1 cellular context compared by ENCODE assay signal in the genomic region with DNA sequence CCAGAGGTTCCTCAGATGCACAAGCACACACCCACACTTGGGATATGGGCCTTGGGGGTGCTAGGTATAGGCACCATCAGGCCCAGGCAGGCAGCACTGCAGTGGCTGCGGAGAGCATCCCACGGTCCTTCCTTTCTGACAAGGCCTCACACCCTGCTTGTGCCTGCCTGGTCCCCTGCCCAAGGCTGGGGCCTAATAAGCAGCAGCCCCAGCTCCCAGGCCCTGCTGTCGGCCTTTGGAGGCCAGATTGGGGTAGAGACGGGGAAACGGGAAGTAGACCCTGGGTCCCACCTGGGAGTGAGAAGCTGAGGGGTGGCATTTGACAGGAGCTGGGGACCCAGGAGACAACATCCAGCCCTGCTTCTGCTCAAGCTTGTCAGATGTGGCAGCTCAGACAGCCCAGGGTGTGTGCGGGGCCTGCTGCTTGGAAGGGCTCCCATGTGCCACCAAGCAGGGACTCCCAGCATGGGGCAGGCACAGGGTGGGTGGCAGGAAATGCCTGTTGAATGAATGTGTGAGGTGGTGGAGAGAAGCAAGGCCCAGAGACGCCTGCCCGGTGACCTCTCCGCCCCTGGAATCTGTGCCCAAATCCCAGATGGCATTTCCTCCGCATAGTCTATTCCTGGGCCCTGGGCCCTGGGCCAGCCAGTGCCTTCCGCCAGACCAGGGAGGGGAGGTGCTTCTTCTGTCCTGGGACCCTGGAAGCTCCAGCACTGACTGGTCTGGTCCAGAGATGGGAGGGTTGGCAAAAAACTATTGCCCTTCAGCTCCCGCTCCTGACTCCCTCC.
TF ChIP-seq lines count a peak whose summit lies in the region.

No MANE protein-coding gene starts in this region.

TF ChIP-seq in SK-N-SH, 30 proteins besides CTCF, POLR2A, EP300 and RAD21 (continued from another document):
- TF ChIP-seq, protein P1, sequence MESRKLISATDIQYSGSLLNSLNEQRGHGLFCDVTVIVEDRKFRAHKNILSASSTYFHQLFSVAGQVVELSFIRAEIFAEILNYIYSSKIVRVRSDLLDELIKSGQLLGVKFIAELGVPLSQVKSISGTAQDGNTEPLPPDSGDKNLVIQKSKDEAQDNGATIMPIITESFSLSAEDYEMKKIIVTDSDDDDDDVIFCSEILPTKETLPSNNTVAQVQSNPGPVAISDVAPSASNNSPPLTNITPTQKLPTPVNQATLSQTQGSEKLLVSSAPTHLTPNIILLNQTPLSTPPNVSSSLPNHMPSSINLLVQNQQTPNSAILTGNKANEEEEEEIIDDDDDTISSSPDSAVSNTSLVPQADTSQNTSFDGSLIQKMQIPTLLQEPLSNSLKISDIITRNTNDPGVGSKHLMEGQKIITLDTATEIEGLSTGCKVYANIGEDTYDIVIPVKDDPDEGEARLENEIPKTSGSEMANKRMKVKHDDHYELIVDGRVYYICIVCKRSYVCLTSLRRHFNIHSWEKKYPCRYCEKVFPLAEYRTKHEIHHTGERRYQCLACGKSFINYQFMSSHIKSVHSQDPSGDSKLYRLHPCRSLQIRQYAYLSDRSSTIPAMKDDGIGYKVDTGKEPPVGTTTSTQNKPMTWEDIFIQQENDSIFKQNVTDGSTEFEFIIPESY (IDR thresholded peaks at IDR 0.05; ENCODE audit: borderline replicate concordance, low read depth) = 0 out of 2 replicates have a peak, but pooled peaks have one; percentile 14
- TF ChIP-seq MXI1 (IDR thresholded peaks at IDR 0.05; ENCODE audit: low read depth, low read length) = no peak
- TF ChIP-seq RXRA (IDR thresholded peaks at IDR 0.05; ENCODE audit: borderline replicate concordance, low read depth) = peak; percentile 97
- TF ChIP-seq JUND (IDR thresholded peaks at IDR 0.05) = peak; percentile 82
- no peak for TF ChIP-seq YY1 (IDR thresholded peaks at IDR 0.05; ENCODE audit: low read depth)
- TF ChIP-seq TCF12 (IDR thresholded peaks at IDR 0.05) = peak; percentile 92
- TF ChIP-seq TEAD4 (IDR thresholded peaks at IDR 0.05; ENCODE audit: borderline replicate concordance, insufficient read depth) = peak; percentile 92
- no peak for TF ChIP-seq RCOR1 (IDR thresholded peaks at IDR 0.05; ENCODE audit: low read length)
- no peak for TF ChIP-seq GATA2 (CRISPR knock-in tag; IDR thresholded peaks at IDR 0.05)
- TF ChIP-seq FOXJ3 (CRISPR knock-in tag; IDR thresholded peaks at IDR 0.05) = no peak
- TF ChIP-seq, protein P2, sequence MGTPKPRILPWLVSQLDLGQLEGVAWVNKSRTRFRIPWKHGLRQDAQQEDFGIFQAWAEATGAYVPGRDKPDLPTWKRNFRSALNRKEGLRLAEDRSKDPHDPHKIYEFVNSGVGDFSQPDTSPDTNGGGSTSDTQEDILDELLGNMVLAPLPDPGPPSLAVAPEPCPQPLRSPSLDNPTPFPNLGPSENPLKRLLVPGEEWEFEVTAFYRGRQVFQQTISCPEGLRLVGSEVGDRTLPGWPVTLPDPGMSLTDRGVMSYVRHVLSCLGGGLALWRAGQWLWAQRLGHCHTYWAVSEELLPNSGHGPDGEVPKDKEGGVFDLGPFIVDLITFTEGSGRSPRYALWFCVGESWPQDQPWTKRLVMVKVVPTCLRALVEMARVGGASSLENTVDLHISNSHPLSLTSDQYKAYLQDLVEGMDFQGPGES (IDR thresholded peaks at IDR 0.05; ENCODE audit: low read depth, low read length) = no peak
- peak; percentile 95 for TF ChIP-seq NFIC (IDR thresholded peaks at IDR 0.05; ENCODE audit: borderline replicate concordance)
- no peak for TF ChIP-seq FOXM1 (IDR thresholded peaks at IDR 0.05; ENCODE audit: low read depth)
- TF ChIP-seq, protein P3, sequence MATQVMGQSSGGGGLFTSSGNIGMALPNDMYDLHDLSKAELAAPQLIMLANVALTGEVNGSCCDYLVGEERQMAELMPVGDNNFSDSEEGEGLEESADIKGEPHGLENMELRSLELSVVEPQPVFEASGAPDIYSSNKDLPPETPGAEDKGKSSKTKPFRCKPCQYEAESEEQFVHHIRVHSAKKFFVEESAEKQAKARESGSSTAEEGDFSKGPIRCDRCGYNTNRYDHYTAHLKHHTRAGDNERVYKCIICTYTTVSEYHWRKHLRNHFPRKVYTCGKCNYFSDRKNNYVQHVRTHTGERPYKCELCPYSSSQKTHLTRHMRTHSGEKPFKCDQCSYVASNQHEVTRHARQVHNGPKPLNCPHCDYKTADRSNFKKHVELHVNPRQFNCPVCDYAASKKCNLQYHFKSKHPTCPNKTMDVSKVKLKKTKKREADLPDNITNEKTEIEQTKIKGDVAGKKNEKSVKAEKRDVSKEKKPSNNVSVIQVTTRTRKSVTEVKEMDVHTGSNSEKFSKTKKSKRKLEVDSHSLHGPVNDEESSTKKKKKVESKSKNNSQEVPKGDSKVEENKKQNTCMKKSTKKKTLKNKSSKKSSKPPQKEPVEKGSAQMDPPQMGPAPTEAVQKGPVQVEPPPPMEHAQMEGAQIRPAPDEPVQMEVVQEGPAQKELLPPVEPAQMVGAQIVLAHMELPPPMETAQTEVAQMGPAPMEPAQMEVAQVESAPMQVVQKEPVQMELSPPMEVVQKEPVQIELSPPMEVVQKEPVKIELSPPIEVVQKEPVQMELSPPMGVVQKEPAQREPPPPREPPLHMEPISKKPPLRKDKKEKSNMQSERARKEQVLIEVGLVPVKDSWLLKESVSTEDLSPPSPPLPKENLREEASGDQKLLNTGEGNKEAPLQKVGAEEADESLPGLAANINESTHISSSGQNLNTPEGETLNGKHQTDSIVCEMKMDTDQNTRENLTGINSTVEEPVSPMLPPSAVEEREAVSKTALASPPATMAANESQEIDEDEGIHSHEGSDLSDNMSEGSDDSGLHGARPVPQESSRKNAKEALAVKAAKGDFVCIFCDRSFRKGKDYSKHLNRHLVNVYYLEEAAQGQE (IDR thresholded peaks at IDR 0.05; ENCODE audit: low read depth, low read length) = no peak
- no peak for TF ChIP-seq CHD2 (IDR thresholded peaks at IDR 0.05; ENCODE audit: low read length, partially characterized antibody)
- TF ChIP-seq, protein P4, sequence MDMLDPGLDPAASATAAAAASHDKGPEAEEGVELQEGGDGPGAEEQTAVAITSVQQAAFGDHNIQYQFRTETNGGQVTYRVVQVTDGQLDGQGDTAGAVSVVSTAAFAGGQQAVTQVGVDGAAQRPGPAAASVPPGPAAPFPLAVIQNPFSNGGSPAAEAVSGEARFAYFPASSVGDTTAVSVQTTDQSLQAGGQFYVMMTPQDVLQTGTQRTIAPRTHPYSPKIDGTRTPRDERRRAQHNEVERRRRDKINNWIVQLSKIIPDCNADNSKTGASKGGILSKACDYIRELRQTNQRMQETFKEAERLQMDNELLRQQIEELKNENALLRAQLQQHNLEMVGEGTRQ (IDR thresholded peaks at IDR 0.05; ENCODE audit: borderline replicate concordance, low read depth, low read length) = no peak
- TF ChIP-seq SMC3 (IDR thresholded peaks at IDR 0.05; ENCODE audit: low read depth, low read length) = no peak
- TF ChIP-seq, protein P5, sequence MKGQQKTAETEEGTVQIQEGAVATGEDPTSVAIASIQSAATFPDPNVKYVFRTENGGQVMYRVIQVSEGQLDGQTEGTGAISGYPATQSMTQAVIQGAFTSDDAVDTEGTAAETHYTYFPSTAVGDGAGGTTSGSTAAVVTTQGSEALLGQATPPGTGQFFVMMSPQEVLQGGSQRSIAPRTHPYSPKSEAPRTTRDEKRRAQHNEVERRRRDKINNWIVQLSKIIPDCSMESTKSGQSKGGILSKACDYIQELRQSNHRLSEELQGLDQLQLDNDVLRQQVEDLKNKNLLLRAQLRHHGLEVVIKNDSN (IDR thresholded peaks at IDR 0.05; ENCODE audit: borderline replicate concordance, low read depth) = no peak
- TF ChIP-seq, protein P6, sequence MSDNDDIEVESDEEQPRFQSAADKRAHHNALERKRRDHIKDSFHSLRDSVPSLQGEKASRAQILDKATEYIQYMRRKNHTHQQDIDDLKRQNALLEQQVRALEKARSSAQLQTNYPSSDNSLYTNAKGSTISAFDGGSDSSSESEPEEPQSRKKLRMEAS (IDR thresholded peaks at IDR 0.05; ENCODE audit: low read depth) = peak; percentile 76; the same call in 1 of the 2 replicates
- 0 out of 2 replicates have a peak, but pooled peaks have one; percentile 22 for TF ChIP-seq POLR2AphosphoS5 (IDR thresholded peaks at IDR 0.05; ENCODE audit: low read depth, low read length)
- no peak for TF ChIP-seq ELF1 (IDR thresholded peaks at IDR 0.05)
- TF ChIP-seq, protein P7, sequence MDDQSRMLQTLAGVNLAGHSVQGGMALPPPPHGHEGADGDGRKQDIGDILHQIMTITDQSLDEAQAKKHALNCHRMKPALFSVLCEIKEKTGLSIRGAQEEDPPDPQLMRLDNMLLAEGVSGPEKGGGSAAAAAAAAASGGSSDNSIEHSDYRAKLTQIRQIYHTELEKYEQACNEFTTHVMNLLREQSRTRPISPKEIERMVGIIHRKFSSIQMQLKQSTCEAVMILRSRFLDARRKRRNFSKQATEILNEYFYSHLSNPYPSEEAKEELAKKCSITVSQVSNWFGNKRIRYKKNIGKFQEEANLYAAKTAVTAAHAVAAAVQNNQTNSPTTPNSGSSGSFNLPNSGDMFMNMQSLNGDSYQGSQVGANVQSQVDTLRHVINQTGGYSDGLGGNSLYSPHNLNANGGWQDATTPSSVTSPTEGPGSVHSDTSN (IDR thresholded peaks at IDR 0.05) = peak; percentile 74
- TF ChIP-seq EZH2phosphoT487 (IDR thresholded peaks at IDR 0.05; ENCODE audit: borderline replicate concordance, low read depth) = no peak
- TF ChIP-seq NRF1 (IDR thresholded peaks at IDR 0.05; ENCODE audit: low read depth, low read length) = no peak
- TF ChIP-seq GABPA (IDR thresholded peaks at IDR 0.05; ENCODE audit: low read depth) = peak; percentile 46; the same call in 1 of the 2 replicates
- TF ChIP-seq RFX5 (IDR thresholded peaks at IDR 0.05; ENCODE audit: low read length) = no peak
- no peak for TF ChIP-seq TAF1 (IDR thresholded peaks at IDR 0.05; ENCODE audit: borderline replicate concordance, low read depth, low read length)
